10 cellular contexts compared by ENCODE assay signal in the genomic region with DNA sequence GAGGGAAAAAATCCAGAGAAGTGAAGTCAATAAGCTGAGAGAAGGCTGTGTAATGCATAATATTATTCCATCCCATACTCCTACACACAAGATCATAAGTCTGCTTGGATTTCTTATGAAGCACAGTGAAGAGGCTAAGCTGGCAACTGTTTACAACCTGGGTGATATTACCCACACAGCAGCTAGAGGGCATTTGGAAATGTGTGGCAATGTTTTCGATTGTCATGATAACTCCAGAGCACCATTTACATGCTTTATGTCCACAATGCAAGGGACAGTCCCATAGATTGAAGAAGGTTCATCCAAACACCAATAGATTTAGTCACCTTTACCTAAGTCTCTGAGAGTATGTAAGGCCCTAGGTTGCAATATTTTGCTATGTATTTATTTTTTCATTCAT.
DNase-seq lines count a peak whose midpoint lies in the region; ATAC-seq, FAIRE-seq and TF ChIP-seq lines count a peak whose summit lies in the region.
"Had no signal": no experiment of that assay in that cellular context is flagged by ENCODE, and none has a peak within 500 bp of the region (broad histone marks: within the 10 kb centered on the region; RNA-seq: fewer than 3 reads in every experiment).

No MANE protein-coding gene starts in this region.

- H3K27ac ChIP-seq in thyroid gland (no peak overlapping the region), gastrocnemius medialis (no peak overlapping the region)

- H3K4me3 ChIP-seq in bronchial epithelial cell (ENCODE audit: low read depth, low read length), result no peak overlapping the region
- H3K4me3 ChIP-seq in thyroid gland (replicated peaks in 1 of 3), result no peak overlapping the region
- no peak overlapping the region for H3K4me3 ChIP-seq in gastrocnemius medialis
- H3K4me3 ChIP-seq: lung had no signal

- intact Hi-C loops in thyroid gland (cut with DNase I), result no loop called here
- intact Hi-C loops in gastrocnemius medialis (cut with DNase I; ENCODE audit: low total_unique reads), result no loop called here

- H3K36me3 ChIP-seq in bronchial epithelial cell (ENCODE audit: control insufficient read depth, insufficient read depth, low read length) (no peaks in the 10 kb centered on the region), thyroid gland (no peaks in the 10 kb centered on the region), gastrocnemius medialis (no peaks in the 10 kb centered on the region)

- peak; percentile 39; the same call in 1 of the 2 replicates for TF ChIP-seq RAD21 in Ishikawa (IDR thresholded peaks at IDR 0.05; ENCODE audit: low read depth)

- TF ChIP-seq POLR2A in thyroid gland (IDR thresholded peaks at IDR 0.05) (no peak), gastrocnemius medialis (IDR thresholded peaks at IDR 0.05) (no peak)

- no peak for ATAC-seq in gastrocnemius medialis
- ATAC-seq in HG03045 (IDR thresholded peaks at IDR 0.05; ENCODE audit: unreplicated experiment), result no peak

- WGBS in thyroid gland, 2 donors, result 84 to 94% methylated on average over 1 of the region's 1 CpG

- no peak for FAIRE-seq in bronchial epithelial cell (lab: Jason Lieb, UNC)

- H3K27me3 ChIP-seq in bronchial epithelial cell (ENCODE audit: control insufficient read depth, insufficient read depth, low read length), result no peaks in the 10 kb centered on the region
- no peaks in the 10 kb centered on the region for H3K27me3 ChIP-seq in thyroid gland
- no peaks in the 10 kb centered on the region for H3K27me3 ChIP-seq in gastrocnemius medialis

- peak; percentile 51 for TF ChIP-seq CTCF in bronchial epithelial cell (IDR thresholded peaks at IDR 0.05; ENCODE audit: insufficient read depth, low read length, severe bottlenecking)
- peak in 2 of 6 experiments; percentile 7 to 25 for TF ChIP-seq CTCF in thyroid gland (IDR thresholded peaks at IDR 0.05)
- TF ChIP-seq CTCF in gastrocnemius medialis (IDR thresholded peaks at IDR 0.05 in 4 of 5, conservative IDR thresholded peaks at IDR 0.05 in 1 of 5), result no peak

- TF ChIP-seq EP300 in Ishikawa (IDR thresholded peaks at IDR 0.05; ENCODE audit: borderline replicate concordance), result no peak

- H3K4me1 ChIP-seq in thyroid gland (no peaks in the 10 kb centered on the region), gastrocnemius medialis (no peaks in the 10 kb centered on the region)

- peak; percentile 59 for DNase-seq in DMS53 (lab: John Stamatoyannopoulos, UW)
- no peak for DNase-seq in DMS53 treated with DMSO at 0.1 percent for 48 hours (lab: John Stamatoyannopoulos, UW; ENCODE audit: unreplicated experiment)
- peak; percentile 32 for DNase-seq in bronchial epithelial cell (ENCODE audit: low read depth)
- DNase-seq in pons (ENCODE audit: low spot score), result peak; percentile 26
- DNase-seq in thyroid gland, result no peak
- DNase-seq in gastrocnemius medialis, result no peak
- DNase-seq: amniotic stem cell had no signal

- in situ Hi-C loops in gastrocnemius medialis (cut with MboI; ENCODE audit: low sequenced_read_pairs in 4 of 4), result no loop called here

- H3K9me3 ChIP-seq in thyroid gland (no peaks in the 10 kb centered on the region), gastrocnemius medialis (no peaks in the 10 kb centered on the region)

TF ChIP-seq in Ishikawa, 13 proteins besides CTCF, POLR2A, EP300 and RAD21:
- TF ChIP-seq, protein P1, sequence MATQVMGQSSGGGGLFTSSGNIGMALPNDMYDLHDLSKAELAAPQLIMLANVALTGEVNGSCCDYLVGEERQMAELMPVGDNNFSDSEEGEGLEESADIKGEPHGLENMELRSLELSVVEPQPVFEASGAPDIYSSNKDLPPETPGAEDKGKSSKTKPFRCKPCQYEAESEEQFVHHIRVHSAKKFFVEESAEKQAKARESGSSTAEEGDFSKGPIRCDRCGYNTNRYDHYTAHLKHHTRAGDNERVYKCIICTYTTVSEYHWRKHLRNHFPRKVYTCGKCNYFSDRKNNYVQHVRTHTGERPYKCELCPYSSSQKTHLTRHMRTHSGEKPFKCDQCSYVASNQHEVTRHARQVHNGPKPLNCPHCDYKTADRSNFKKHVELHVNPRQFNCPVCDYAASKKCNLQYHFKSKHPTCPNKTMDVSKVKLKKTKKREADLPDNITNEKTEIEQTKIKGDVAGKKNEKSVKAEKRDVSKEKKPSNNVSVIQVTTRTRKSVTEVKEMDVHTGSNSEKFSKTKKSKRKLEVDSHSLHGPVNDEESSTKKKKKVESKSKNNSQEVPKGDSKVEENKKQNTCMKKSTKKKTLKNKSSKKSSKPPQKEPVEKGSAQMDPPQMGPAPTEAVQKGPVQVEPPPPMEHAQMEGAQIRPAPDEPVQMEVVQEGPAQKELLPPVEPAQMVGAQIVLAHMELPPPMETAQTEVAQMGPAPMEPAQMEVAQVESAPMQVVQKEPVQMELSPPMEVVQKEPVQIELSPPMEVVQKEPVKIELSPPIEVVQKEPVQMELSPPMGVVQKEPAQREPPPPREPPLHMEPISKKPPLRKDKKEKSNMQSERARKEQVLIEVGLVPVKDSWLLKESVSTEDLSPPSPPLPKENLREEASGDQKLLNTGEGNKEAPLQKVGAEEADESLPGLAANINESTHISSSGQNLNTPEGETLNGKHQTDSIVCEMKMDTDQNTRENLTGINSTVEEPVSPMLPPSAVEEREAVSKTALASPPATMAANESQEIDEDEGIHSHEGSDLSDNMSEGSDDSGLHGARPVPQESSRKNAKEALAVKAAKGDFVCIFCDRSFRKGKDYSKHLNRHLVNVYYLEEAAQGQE (IDR thresholded peaks at IDR 0.05; ENCODE audit: low read depth), result no peak
- TF ChIP-seq CREB1 (IDR thresholded peaks at IDR 0.05; ENCODE audit: low read depth) (no peak), YY1 (IDR thresholded peaks at IDR 0.05; ENCODE audit: low read depth) (no peak), CEBPB (IDR thresholded peaks at IDR 0.05) (no peak), NFIC (IDR thresholded peaks at IDR 0.05) (no peak), FOXM1 (IDR thresholded peaks at IDR 0.05; ENCODE audit: borderline replicate concordance, low read depth) (no peak), TCF12 (IDR thresholded peaks at IDR 0.05; ENCODE audit: low read depth) (no peak), EGR1 (IDR thresholded peaks at IDR 0.05) (no peak)
- TF ChIP-seq, protein P2, sequence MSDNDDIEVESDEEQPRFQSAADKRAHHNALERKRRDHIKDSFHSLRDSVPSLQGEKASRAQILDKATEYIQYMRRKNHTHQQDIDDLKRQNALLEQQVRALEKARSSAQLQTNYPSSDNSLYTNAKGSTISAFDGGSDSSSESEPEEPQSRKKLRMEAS (IDR thresholded peaks at IDR 0.05), result no peak

Comparison
In these comparisons a context has a peak if more than half of its experiments do, and no peak if none do; other contexts are left out.
1. DNase-seq: peak in DMS53 (single experiment), bronchial epithelial cell (single experiment) and pons (single experiment); none in DMS53 treated with DMSO at 0.1 percent for 48 hours (single experiment), thyroid gland (0 of 2) and gastrocnemius medialis (0 of 2).